ENCODE assay signal across 10 cellular contexts in genomic region chr5:171858303-171858702, GRCh38.
DNase-seq lines count a peak whose midpoint lies in the region; ATAC-seq and TF ChIP-seq lines count a peak whose summit lies in the region.
"Had no signal": no experiment of that assay in that cellular context is flagged by ENCODE, and none has a peak within 500 bp of the region (broad histone marks: within the 10 kb centered on the region; RNA-seq: fewer than 3 reads in every experiment).

No MANE protein-coding gene starts in this region.

- no peaks in the 10 kb centered on the region for H3K4me1 ChIP-seq in Caco-2
- no peaks in the 10 kb centered on the region for H3K4me1 ChIP-seq in ascending aorta
- no peaks in the 10 kb centered on the region for H3K4me1 ChIP-seq in right lobe of liver
- no peaks in the 10 kb centered on the region for H3K4me1 ChIP-seq in ovary (ENCODE audit: insufficient read depth)
- H3K4me1 ChIP-seq in aorta (ENCODE audit: control insufficient read depth in 1 of 2, insufficient read depth in 2 of 2, low read length in 2 of 2): no peaks in the 10 kb centered on the region

- H3K9me3 ChIP-seq in Caco-2: no peaks in the 10 kb centered on the region
- no peaks in the 10 kb centered on the region for H3K9me3 ChIP-seq in ascending aorta
- H3K9me3 ChIP-seq in right lobe of liver: no peaks in the 10 kb centered on the region
- no peaks in the 10 kb centered on the region for H3K9me3 ChIP-seq in ovary
- H3K9me3 ChIP-seq in aorta (ENCODE audit: control insufficient read depth, low read length): no peaks in the 10 kb centered on the region

- no peaks in the 10 kb centered on the region for H3K27me3 Mint-ChIP-seq in Caco-2 (ENCODE audit: insufficient read depth, unreplicated experiment)
- H3K27me3 Mint-ChIP-seq: IgD-negative memory B cell had no signal

- intact Hi-C loops in Caco-2 (cut with micrococcal nuclease; ENCODE audit: unreplicated experiment): no loop called here
- intact Hi-C loops in ascending aorta (cut with DNase I): loop anchor here (5.0 kb wide), 1 partner anchor 441 kb away; the partner anchor contains the start of gene FGF18
- intact Hi-C loops in right lobe of liver (cut with DNase I): no loop called here
- intact Hi-C loops in ovary (cut with DNase I): no loop called here
- intact Hi-C loops in aorta (cut with DNase I): no loop called here

- H3K4me3 Mint-ChIP-seq in Caco-2 (ENCODE audit: unreplicated experiment): no peak overlapping the region
- H3K4me3 Mint-ChIP-seq: IgD-negative memory B cell; T-helper 1 cell treated with Interleukin-12 subunit alpha and Interleukin-12 subunit beta and Interleukin-4 antibody, amounts not matched to agents 30 μg/mL and 1 μg/mL, for 36 hours had no signal

- H3K27ac ChIP-seq in ascending aorta (no peak overlapping the region), right lobe of liver (no peak overlapping the region), ovary (no peak overlapping the region), aorta (ENCODE audit: low read depth in 1 of 2, low read length in 2 of 2) (no peak overlapping the region)

- WGBS in right lobe of liver (ENCODE audit: insufficient coverage, low coverage, low lambda C conversion rate, missing lambda C conversion rate): 88% methylated on average over 5 of the region's 7 CpGs
- WGBS in ovary, 3 donors: 87 to 91% (median 88%) methylated on average over 7 of the region's 7 CpGs
- 91 to 94% methylated on average over 7 of the region's 7 CpGs for WGBS in aorta, 2 donors

- TF ChIP-seq CTCF in Caco-2 (IDR thresholded peaks at IDR 0.05; ENCODE audit: insufficient read depth in 1 of 2, low read depth in 1 of 2, low read length in 1 of 2, severe bottlenecking in 1 of 2, unreplicated experiment in 1 of 2) (peak; percentile 25 to 34), ascending aorta (IDR thresholded peaks at IDR 0.05) (peak in 2 of 3 experiments; percentile 17 to 34), right lobe of liver (IDR thresholded peaks at IDR 0.05) (peak; percentile 27 to 38 (median 32)), ovary (IDR thresholded peaks at IDR 0.05) (no peak)

- H3K36me3 ChIP-seq in Caco-2 (ENCODE audit: control insufficient read depth, insufficient read depth, low read length) (peaks cover 4% of the 10 kb centered on the region), ascending aorta (peaks cover 0 to 8% of the 10 kb centered on the region in 2 donors), right lobe of liver (no peaks in the 10 kb centered on the region), ovary (no peaks in the 10 kb centered on the region), aorta (ENCODE audit: control insufficient read depth in 1 of 2, insufficient read depth in 2 of 2, low read length in 1 of 2) (peaks cover 0 to 3% of the 10 kb centered on the region in 2 donors)

- CTCF ChIA-PET in Caco-2 (lab: Charles Lee): no interaction called here

- H3K27ac Mint-ChIP-seq in Caco-2 (ENCODE audit: unreplicated experiment): peak overlapping the region; percentile 46
- H3K27ac Mint-ChIP-seq: IgD-negative memory B cell; T-helper 1 cell treated with Interleukin-12 subunit alpha and Interleukin-12 subunit beta and Interleukin-4 antibody, amounts not matched to agents 30 μg/mL and 1 μg/mL, for 36 hours had no signal

- peaks cover 13% of the 10 kb centered on the region for H3K36me3 Mint-ChIP-seq in Caco-2 (ENCODE audit: insufficient read depth, unreplicated experiment)

- H3K4me3 ChIP-seq in Caco-2 (ENCODE audit: low read depth, low read length) (no peak overlapping the region), ascending aorta (no peak overlapping the region), right lobe of liver (no peak overlapping the region), ovary (no peak overlapping the region), aorta (ENCODE audit: low read length in 2 of 2) (no peak overlapping the region)

- peak; percentile 30 to 62 (median 40) for ATAC-seq in right lobe of liver
- no peak for ATAC-seq in aorta (ENCODE audit: low FRiP score)
- ATAC-seq in GM21737 (IDR thresholded peaks at IDR 0.05; ENCODE audit: unreplicated experiment): no peak

- TF ChIP-seq EP300 in ovary (IDR thresholded peaks at IDR 0.05): no peak

- H3K4me1 Mint-ChIP-seq in Caco-2 (ENCODE audit: low read depth, unreplicated experiment): no peaks in the 10 kb centered on the region

- TF ChIP-seq POLR2A in right lobe of liver (IDR thresholded peaks at IDR 0.05) (no peak), ovary (IDR thresholded peaks at IDR 0.05) (no peak)

- H3K27me3 ChIP-seq in Caco-2 (replicated peaks; ENCODE audit: control insufficient read depth, insufficient read depth, low read length) (no peaks in the 10 kb centered on the region), ascending aorta (no peaks in the 10 kb centered on the region), right lobe of liver (no peaks in the 10 kb centered on the region), ovary (no peaks in the 10 kb centered on the region), aorta (ENCODE audit: control insufficient read depth in 1 of 2, insufficient read depth in 2 of 2, low read length in 1 of 2) (no peaks in the 10 kb centered on the region)

- H3K9me3 Mint-ChIP-seq in Caco-2 (ENCODE audit: unreplicated experiment): no peaks in the 10 kb centered on the region
- H3K9me3 Mint-ChIP-seq: T-helper 1 cell treated with Interleukin-12 subunit alpha and Interleukin-12 subunit beta and Interleukin-4 antibody, amounts not matched to agents 30 μg/mL and 1 μg/mL, for 36 hours had no signal

- BruUV-seq in Caco-2 (replicated peaks; lab: Mats Ljungman, UMichigan): no TSS peak

- POLR2A ChIA-PET in Caco-2 (lab: Charles Lee): no interaction called here

- DNase-seq in Caco-2 (peak in 1 of 2 experiments; percentile 14), HCEC 1CT (peak; percentile 35), ascending aorta (ENCODE audit: low spot score in 2 of 2) (no peak), right lobe of liver (no peak), ovary (no peak), aorta (no peak), HuH-7.5 (ENCODE audit: low spot score) (no peak)

Comparison
In these comparisons a context has a peak if more than half of its experiments do, and no peak if none do; other contexts are left out.
1. CTCF ChIP-seq: peak in Caco-2 (2 of 2), ascending aorta (2 of 3) and right lobe of liver (4 of 4); none in ovary (0 of 3).
2. ATAC-seq: peak in right lobe of liver (4 of 4); none in aorta (single experiment) and GM21737 (single experiment).